Comparison of ENCODE assay signal across 7 cellular contexts in genomic region chr5:168315991-168316578, GRCh38. TPM values are rescaled to one million over a fixed set of nuclear protein-coding genes. Genes with fewer than 3 reads are reported as not detected.
DNase-seq lines count a peak whose midpoint lies in the region; ATAC-seq and TF ChIP-seq lines count a peak whose summit lies in the region.

No MANE protein-coding gene starts in this region.

- H3K4me3 ChIP-seq in WERI-Rb-1 (ENCODE audit: low read depth, low read length) (no peak overlapping the region), right lobe of liver (peak overlapping the region in 1 of 3 donors; percentile 37), gastroesophageal sphincter (no peak overlapping the region)

- H3K4me1 ChIP-seq in right lobe of liver (peaks cover 0 to 41% (median 21%) of the 10 kb centered on the region in 4 donors), gastroesophageal sphincter (no peaks in the 10 kb centered on the region)

- peaks cover 5% of the 10 kb centered on the region for H3K36me3 Mint-ChIP-seq in type B pancreatic cell
- H3K36me3 Mint-ChIP-seq in activated T-helper 1 cell treated with anti-CD3 and anti-CD28 coated beads, Interleukin-12 subunit alpha, Interleukin-12 subunit beta, Interleukin-2, Interleukin-4 antibody, amounts not matched to agents 30 ng/mL and 10 ng/mL and 1 ng/mL, durations not matched to agents 14 hours and 24 hours and 36 hours (ENCODE audit: low read depth): no peaks in the 10 kb centered on the region

- H3K9me3 ChIP-seq in WERI-Rb-1 (ENCODE audit: severe bottlenecking) (no peaks in the 10 kb centered on the region), right lobe of liver (no peaks in the 10 kb centered on the region), gastroesophageal sphincter (no peaks in the 10 kb centered on the region)

- H3K27ac Mint-ChIP-seq in type B pancreatic cell: peak overlapping the region; percentile 99
- H3K27ac Mint-ChIP-seq in activated T-helper 1 cell treated with anti-CD3 and anti-CD28 coated beads, Interleukin-12 subunit alpha, Interleukin-12 subunit beta, Interleukin-2, Interleukin-4 antibody, amounts not matched to agents 30 ng/mL and 10 ng/mL and 1 ng/mL, durations not matched to agents 14 hours and 24 hours and 36 hours: no peak overlapping the region

- peak; percentile 43 for DNase-seq in NCI-H1092 (lab: John Stamatoyannopoulos, UW)
- DNase-seq in WERI-Rb-1: no peak
- peak in 1 of 3 donors; percentile 56 for DNase-seq in right lobe of liver
- no peak for DNase-seq in type B pancreatic cell (ENCODE audit: extremely low spot score, unreplicated experiment)
- no peak for DNase-seq in activated T-helper 1 cell treated with anti-CD3 and anti-CD28 coated beads, Interleukin-12 subunit alpha, Interleukin-12 subunit beta, Interleukin-2, Interleukin-4 antibody, amounts not matched to agents 30 ng/mL and 10 ng/mL and 1 ng/mL, durations not matched to agents 14 hours and 24 hours and 36 hours (ENCODE audit: low spot score)
- no peak for DNase-seq in NCI-H2227 (lab: John Stamatoyannopoulos, UW; ENCODE audit: unreplicated experiment)

- peaks cover 52% of the 10 kb centered on the region for H3K4me1 Mint-ChIP-seq in type B pancreatic cell (ENCODE audit: unreplicated experiment)
- H3K4me1 Mint-ChIP-seq in activated T-helper 1 cell treated with anti-CD3 and anti-CD28 coated beads, Interleukin-12 subunit alpha, Interleukin-12 subunit beta, Interleukin-2, Interleukin-4 antibody, amounts not matched to agents 30 ng/mL and 10 ng/mL and 1 ng/mL, durations not matched to agents 14 hours and 24 hours and 36 hours (ENCODE audit: low read depth): no peaks in the 10 kb centered on the region

- H3K27me3 ChIP-seq in WERI-Rb-1 (ENCODE audit: insufficient read depth, low read depth, severe bottlenecking) (no peaks in the 10 kb centered on the region), right lobe of liver (no peaks in the 10 kb centered on the region), gastroesophageal sphincter (no peaks in the 10 kb centered on the region)

- ATAC-seq in right lobe of liver (peak; percentile 34 to 70 (median 66)), gastroesophageal sphincter (no peak)

- peak; percentile 40 for TF ChIP-seq POLR2A in right lobe of liver (IDR thresholded peaks at IDR 0.05)
- TF ChIP-seq POLR2A in gastroesophageal sphincter (IDR thresholded peaks at IDR 0.05): no peak

- H3K27ac ChIP-seq in WERI-Rb-1 (peak overlapping the region; percentile 41), right lobe of liver (peak overlapping the region; percentile 86 to 92 (median 88)), gastroesophageal sphincter (no peak overlapping the region)

- no peaks in the 10 kb centered on the region for H3K9me3 Mint-ChIP-seq in type B pancreatic cell
- no peaks in the 10 kb centered on the region for H3K9me3 Mint-ChIP-seq in activated T-helper 1 cell treated with anti-CD3 and anti-CD28 coated beads, Interleukin-12 subunit alpha, Interleukin-12 subunit beta, Interleukin-2, Interleukin-4 antibody, amounts not matched to agents 30 ng/mL and 10 ng/mL and 1 ng/mL, durations not matched to agents 14 hours and 24 hours and 36 hours

- H3K36me3 ChIP-seq in WERI-Rb-1: peaks cover 4% of the 10 kb centered on the region; the same call in 1 of the 2 replicates
- no peaks in the 10 kb centered on the region for H3K36me3 ChIP-seq in right lobe of liver
- no peaks in the 10 kb centered on the region for H3K36me3 ChIP-seq in gastroesophageal sphincter

- TF ChIP-seq CTCF in WERI-Rb-1 (IDR thresholded peaks at IDR 0.05; ENCODE audit: low read depth, low read length) (no peak), right lobe of liver (IDR thresholded peaks at IDR 0.05) (no peak), type B pancreatic cell (conservative IDR thresholded peaks at IDR 0.05) (no peak), gastroesophageal sphincter (IDR thresholded peaks at IDR 0.05) (no peak)

- peak overlapping the region; percentile 79 for H3K4me3 Mint-ChIP-seq in type B pancreatic cell
- H3K4me3 Mint-ChIP-seq in activated T-helper 1 cell treated with anti-CD3 and anti-CD28 coated beads, Interleukin-12 subunit alpha, Interleukin-12 subunit beta, Interleukin-2, Interleukin-4 antibody, amounts not matched to agents 30 ng/mL and 10 ng/mL and 1 ng/mL, durations not matched to agents 14 hours and 24 hours and 36 hours: no peak overlapping the region

- TF ChIP-seq EP300 in gastroesophageal sphincter (IDR thresholded peaks at IDR 0.05): no peak

- H3K27me3 Mint-ChIP-seq in type B pancreatic cell: no peaks in the 10 kb centered on the region
- H3K27me3 Mint-ChIP-seq in activated T-helper 1 cell treated with anti-CD3 and anti-CD28 coated beads, Interleukin-12 subunit alpha, Interleukin-12 subunit beta, Interleukin-2, Interleukin-4 antibody, amounts not matched to agents 30 ng/mL and 10 ng/mL and 1 ng/mL, durations not matched to agents 14 hours and 24 hours and 36 hours (ENCODE audit: insufficient read depth): peaks cover 2% of the 10 kb centered on the region

- WGBS in right lobe of liver (ENCODE audit: insufficient coverage, low coverage, low lambda C conversion rate, missing lambda C conversion rate): 22% methylated on average over 7 of the region's 9 CpGs
- 80 to 96% methylated on average over 4 to 7 of the region's 9 CpGs for WGBS in gastroesophageal sphincter (ENCODE audit: low coverage in 1 of 2), 2 donors

- intact Hi-C loops in right lobe of liver (cut with DNase I): no loop called here
- intact Hi-C loops in activated T-helper 1 cell treated with anti-CD3 and anti-CD28 coated beads, Interleukin-12 subunit alpha, Interleukin-12 subunit beta, Interleukin-2, Interleukin-4 antibody, amounts not matched to agents 30 ng/mL and 10 ng/mL and 1 ng/mL, durations not matched to agents 14 hours and 24 hours and 36 hours (cut with micrococcal nuclease): no loop called here

RNA-seq across cellular contexts. Expression of gene WWC1, which starts 24.6 kb away (rescaled TPM):
- total RNA-seq in right lobe of liver (10 to 100 TPM in 5 of 6 experiments, 1 to 10 TPM in 1; 9.6 to 74.4 (median 23.5) TPM), type B pancreatic cell (ENCODE audit: low replicate concordance) (80.1 and 183 TPM in 2 replicates), gastroesophageal sphincter (1 to 10 TPM in 3 of 4 donors, under 1 TPM in 1; 0.67 to 6.9 (median 3.8) TPM)
- 0.32 and 0.70 TPM in 2 replicates for total RNA-seq in activated T-helper 1 cell treated with anti-CD3 and anti-CD28 coated beads, Interleukin-12 subunit alpha, Interleukin-12 subunit beta, Interleukin-2, Interleukin-4 antibody, amounts not matched to agents 30 ng/mL and 10 ng/mL and 1 ng/mL, durations not matched to agents 14 hours and 24 hours and 36 hours

Comparison
In these comparisons a context has a peak if more than half of its experiments do, and no peak if none do; other contexts are left out.
1. H3K27ac ChIP-seq: peak in WERI-Rb-1 (single experiment) and right lobe of liver (3 of 3); none in gastroesophageal sphincter (0 of 4).